9 cellular contexts compared by ENCODE assay signal in genomic region chrX:39174761-39175417, GRCh38.
DNase-seq lines count a peak whose midpoint lies in the region; ATAC-seq and TF ChIP-seq lines count a peak whose summit lies in the region.
"Had no signal": no experiment of that assay in that cellular context is flagged by ENCODE, and none has a peak within 500 bp of the region (broad histone marks: within the 10 kb centered on the region; RNA-seq: fewer than 3 reads in every experiment).

No MANE protein-coding gene starts in this region.

- DNase-seq in NOMO-1 treated with DMSO at 0.1 percent for 48 hours (lab: John Stamatoyannopoulos, UW; ENCODE audit: unreplicated experiment) (peak; percentile 19), NOMO-1 treated with dmso at 0.1 percent for 144 hours (lab: John Stamatoyannopoulos, UW; ENCODE audit: unreplicated experiment) (no peak), fibroblast of mammary gland (ENCODE audit: low read depth) (peak; percentile 5), iPS-NIHi7 (ENCODE audit: extremely low spot score) (no peak)
- peak; percentile 51 for DNase-seq in activated CD4-positive, alpha-beta T cell treated with anti-CD3 and anti-CD28 coated beads for 48 hours
- peak; percentile 25 to 56 for DNase-seq in stimulated activated naive CD8-positive, alpha-beta T cell treated with anti-CD3 and anti-CD28 coated beads, Interleukin-15, amount 100 ng/mL, for 72 hours
- DNase-seq: heart left ventricle had no signal

- no peaks in the 10 kb centered on the region for H3K27me3 Mint-ChIP-seq in stimulated activated naive CD8-positive, alpha-beta T cell treated with anti-CD3 and anti-CD28 coated beads, Interleukin-15, amount 100 ng/mL, for 72 hours

- TF ChIP-seq CTCF in fibroblast of mammary gland (conservative IDR thresholded peaks at IDR 0.05; ENCODE audit: control insufficient read depth, insufficient read depth, low read depth, low read length) = no peak

- peaks cover 30% of the 10 kb centered on the region for H3K4me1 Mint-ChIP-seq in stimulated activated naive CD8-positive, alpha-beta T cell treated with anti-CD3 and anti-CD28 coated beads, Interleukin-15, amount 100 ng/mL, for 72 hours

- peak overlapping the region; percentile 59 to 70 for H3K4me3 Mint-ChIP-seq in stimulated activated naive CD8-positive, alpha-beta T cell treated with anti-CD3 and anti-CD28 coated beads, Interleukin-15, amount 100 ng/mL, for 72 hours

- peak; percentile 89 for ATAC-seq in stimulated activated naive CD8-positive, alpha-beta T cell treated with anti-CD3 and anti-CD28 coated beads, Interleukin-15, amount 100 ng/mL, for 72 hours
- ATAC-seq in GM21619 (IDR thresholded peaks at IDR 0.05; ENCODE audit: unreplicated experiment) (no peak), HG03159 (IDR thresholded peaks at IDR 0.05; ENCODE audit: unreplicated experiment) (no peak)

- peak overlapping the region; percentile 91 to 92 for H3K27ac Mint-ChIP-seq in stimulated activated naive CD8-positive, alpha-beta T cell treated with anti-CD3 and anti-CD28 coated beads, Interleukin-15, amount 100 ng/mL, for 72 hours

- H3K9me3 Mint-ChIP-seq in stimulated activated naive CD8-positive, alpha-beta T cell treated with anti-CD3 and anti-CD28 coated beads, Interleukin-15, amount 100 ng/mL, for 72 hours = no peaks in the 10 kb centered on the region

- no peak overlapping the region for H3K4me3 ChIP-seq in fibroblast of mammary gland (ENCODE audit: control insufficient read depth, low read depth, low read length)

Comparison
In these comparisons a context has a peak if more than half of its experiments do, and no peak if none do; other contexts are left out.
1. DNase-seq: peak in NOMO-1 treated with DMSO at 0.1 percent for 48 hours (single experiment), activated CD4-positive, alpha-beta T cell treated with anti-CD3 and anti-CD28 coated beads for 48 hours (single experiment), fibroblast of mammary gland (single experiment) and stimulated activated naive CD8-positive, alpha-beta T cell treated with anti-CD3 and anti-CD28 coated beads, Interleukin-15, amount 100 ng/mL, for 72 hours (2 of 2); none in NOMO-1 treated with dmso at 0.1 percent for 144 hours (single experiment) and iPS-NIHi7 (single experiment).